2 cellular contexts compared by ENCODE assay signal in the genomic region with DNA sequence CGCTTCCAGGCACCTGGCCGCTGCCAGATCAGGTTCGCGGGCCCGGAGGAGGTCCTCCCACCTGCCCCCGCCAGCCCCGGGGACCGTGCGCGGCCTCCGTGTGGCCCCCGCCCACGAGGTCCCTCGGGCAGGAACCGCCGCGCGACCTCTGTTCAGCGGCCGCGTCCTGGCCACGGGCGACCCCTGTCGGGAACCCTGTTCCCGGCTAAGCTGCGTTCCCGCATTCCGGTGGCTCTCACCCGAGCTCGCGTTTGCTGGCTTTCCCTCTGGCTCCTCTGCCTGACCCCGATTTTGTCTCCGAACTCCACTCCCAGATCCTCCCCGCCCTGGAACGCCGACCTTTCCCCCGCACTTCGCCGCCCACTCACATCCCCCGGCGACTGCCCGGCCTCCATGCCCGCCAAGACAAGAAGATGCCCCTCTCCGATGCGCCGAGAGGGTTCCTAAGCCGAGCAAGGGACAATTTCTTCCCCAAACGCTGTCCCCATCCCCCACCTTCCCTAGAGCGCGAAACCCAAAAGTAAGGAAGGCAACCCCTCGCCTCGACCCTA.
TF ChIP-seq lines count a peak whose summit lies in the region.

No MANE protein-coding gene starts in this region.

TF ChIP-seq in HEK293, 187 proteins besides CTCF, POLR2A, EP300 and RAD21 (continues in another document):
- TF ChIP-seq BCL6B (tag by site-specific recombination; IDR thresholded peaks at IDR 0.05): no peak
- TF ChIP-seq ZSCAN23 (tag by site-specific recombination; IDR thresholded peaks at IDR 0.05): 0 out of 2 replicates have a peak, but pooled peaks have one; percentile 28
- TF ChIP-seq ZNF658 (tag by site-specific recombination; IDR thresholded peaks at IDR 0.05): no peak
- TF ChIP-seq ZNF362 (tag by site-specific recombination; IDR thresholded peaks at IDR 0.05): no peak
- no peak for TF ChIP-seq ZNF580 (tag by site-specific recombination; IDR thresholded peaks at IDR 0.05)
- TF ChIP-seq SP3 (tag by site-specific recombination; IDR thresholded peaks at IDR 0.05): peak; percentile 60; the same call in 1 of the 2 replicates
- TF ChIP-seq ZNF514 (tag by site-specific recombination; IDR thresholded peaks at IDR 0.05): no peak
- no peak for TF ChIP-seq ZNF121 (tag by site-specific recombination; IDR thresholded peaks at IDR 0.05)
- TF ChIP-seq TCF7L2 (IDR thresholded peaks at IDR 0.05; ENCODE audit: borderline replicate concordance, low read depth, low read length): no peak
- no peak for TF ChIP-seq ZNF621 (tag by site-specific recombination; IDR thresholded peaks at IDR 0.05)
- TF ChIP-seq ZNF2 (tag by site-specific recombination; IDR thresholded peaks at IDR 0.05): 0 out of 2 replicates have a peak, but pooled peaks have one; percentile 19
- no peak for TF ChIP-seq MYNN (tag by site-specific recombination; IDR thresholded peaks at IDR 0.05; ENCODE audit: borderline replicate concordance)
- peak; percentile 92 for TF ChIP-seq ZBTB48 (tag by site-specific recombination; IDR thresholded peaks at IDR 0.05)
- no peak for TF ChIP-seq ZNF548 (tag by site-specific recombination; IDR thresholded peaks at IDR 0.05)
- peak; percentile 60; the same call in 1 of the 2 replicates for TF ChIP-seq BCL11B (tag by site-specific recombination; IDR thresholded peaks at IDR 0.05; ENCODE audit: low read depth)
- no peak for TF ChIP-seq OVOL3 (tag by site-specific recombination; IDR thresholded peaks at IDR 0.05)
- TF ChIP-seq MEIS1 (CRISPR knock-in tag; IDR thresholded peaks at IDR 0.05; ENCODE audit: borderline replicate concordance): no peak
- TF ChIP-seq ZNF560 (tag by site-specific recombination; IDR thresholded peaks at IDR 0.05; ENCODE audit: borderline replicate concordance): no peak
- no peak for TF ChIP-seq ZNF639 (tag by site-specific recombination; IDR thresholded peaks at IDR 0.05)
- no peak for TF ChIP-seq ZNF341 (tag by site-specific recombination; IDR thresholded peaks at IDR 0.05; ENCODE audit: low read depth)
- peak; percentile 71; the same call in 1 of the 2 replicates for TF ChIP-seq ZSCAN30 (tag by site-specific recombination; IDR thresholded peaks at IDR 0.05)
- TF ChIP-seq, protein P1, sequence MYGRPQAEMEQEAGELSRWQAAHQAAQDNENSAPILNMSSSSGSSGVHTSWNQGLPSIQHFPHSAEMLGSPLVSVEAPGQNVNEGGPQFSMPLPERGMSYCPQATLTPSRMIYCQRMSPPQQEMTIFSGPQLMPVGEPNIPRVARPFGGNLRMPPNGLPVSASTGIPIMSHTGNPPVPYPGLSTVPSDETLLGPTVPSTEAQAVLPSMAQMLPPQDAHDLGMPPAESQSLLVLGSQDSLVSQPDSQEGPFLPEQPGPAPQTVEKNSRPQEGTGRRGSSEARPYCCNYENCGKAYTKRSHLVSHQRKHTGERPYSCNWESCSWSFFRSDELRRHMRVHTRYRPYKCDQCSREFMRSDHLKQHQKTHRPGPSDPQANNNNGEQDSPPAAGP (tag by site-specific recombination; IDR thresholded peaks at IDR 0.05): no peak
- 0 out of 2 replicates have a peak, but pooled peaks have one; percentile 15 for TF ChIP-seq ZNF24 (tag by site-specific recombination; IDR thresholded peaks at IDR 0.05)
- TF ChIP-seq GLI4 (tag by site-specific recombination; IDR thresholded peaks at IDR 0.05): 0 out of 2 replicates have a peak, but pooled peaks have one; percentile 25
- TF ChIP-seq SCRT2 (tag by site-specific recombination; IDR thresholded peaks at IDR 0.05): 0 out of 2 replicates have a peak, but pooled peaks have one; percentile 9
- TF ChIP-seq KLF1 (tag by site-specific recombination; IDR thresholded peaks at IDR 0.05): peak; percentile 67
- TF ChIP-seq ZNF488 (tag by site-specific recombination; IDR thresholded peaks at IDR 0.05): no peak
- TF ChIP-seq SP2 (tag by site-specific recombination; IDR thresholded peaks at IDR 0.05): no peak
- no peak for TF ChIP-seq SP7 (tag by site-specific recombination; IDR thresholded peaks at IDR 0.05)
- no peak for TF ChIP-seq ZNF571 (tag by site-specific recombination; IDR thresholded peaks at IDR 0.05)

TF ChIP-seq in GM12878, 131 proteins besides CTCF, POLR2A, EP300 and RAD21 (continues in another document):
- TF ChIP-seq MXI1 (IDR thresholded peaks at IDR 0.05; ENCODE audit: low read depth, low read length) (no peak), ASH2L (IDR thresholded peaks at IDR 0.05; ENCODE audit: borderline replicate concordance, low read depth) (no peak), MYC (IDR thresholded peaks at IDR 0.05; ENCODE audit: insufficient read depth, insufficient read length, insufficient replicate concordance, low read length, severe bottlenecking) (no peak), TCF7 (IDR thresholded peaks at IDR 0.05; ENCODE audit: borderline replicate concordance) (no peak), PML (IDR thresholded peaks at IDR 0.05; ENCODE audit: low read length) (no peak), DPF2 (IDR thresholded peaks at IDR 0.05) (0 out of 2 replicates have a peak, but pooled peaks have one; percentile 31), MYB (IDR thresholded peaks at IDR 0.05; ENCODE audit: borderline replicate concordance, low read depth, low read length) (no peak), HCFC1 (IDR thresholded peaks at IDR 0.05; ENCODE audit: low read length) (no peak), HDGF (IDR thresholded peaks at IDR 0.05) (0 out of 2 replicates have a peak, but pooled peaks have one; percentile 17), CREB1 (IDR thresholded peaks at IDR 0.05; ENCODE audit: low read depth) (no peak), NFIC (IDR thresholded peaks at IDR 0.05; ENCODE audit: low read depth, low read length) (no peak), ETV6 (conservative IDR thresholded peaks at IDR 0.05 in 1 of 2, IDR thresholded peaks at IDR 0.05 in 1 of 2; ENCODE audit: borderline replicate concordance in 1 of 2, low read depth in 1 of 2) (no peak), RELA (IDR thresholded peaks at IDR 0.05; ENCODE audit: borderline replicate concordance, partially characterized antibody) (no peak), FOXM1 (IDR thresholded peaks at IDR 0.05; ENCODE audit: low read depth, low read length) (no peak), BMI1 (IDR thresholded peaks at IDR 0.05; ENCODE audit: borderline replicate concordance) (no peak), MEF2A (IDR thresholded peaks at IDR 0.05; ENCODE audit: insufficient read depth, low read depth, low read length) (no peak), IKZF2 (IDR thresholded peaks at IDR 0.05) (peak; percentile 22 to 30; a peak in 3 of 4 replicates), NFYA (IDR thresholded peaks at IDR 0.05; ENCODE audit: borderline replicate concordance, low read depth, low read length) (no peak), CBX3 (IDR thresholded peaks at IDR 0.05; ENCODE audit: borderline replicate concordance, low read depth) (no peak), MTA3 (IDR thresholded peaks at IDR 0.05; ENCODE audit: borderline replicate concordance, low read length) (no peak), POLR2AphosphoS2 (IDR thresholded peaks at IDR 0.05; ENCODE audit: low read depth, low read length) (no peak), NKRF (conservative IDR thresholded peaks at IDR 0.05) (no peak), KAT2A (conservative IDR thresholded peaks at IDR 0.05; ENCODE audit: control insufficient read depth, low read depth, low read length) (no peak), RUNX3 (IDR thresholded peaks at IDR 0.05; ENCODE audit: low read length) (peak; percentile 47; the same call in 1 of the 2 replicates), IKZF1 (conservative IDR thresholded peaks at IDR 0.05) (peak; percentile 63), SREBF2 (IDR thresholded peaks at IDR 0.05; ENCODE audit: low read length) (no peak), IRF5 (IDR thresholded peaks at IDR 0.05; ENCODE audit: borderline replicate concordance) (no peak), PAX5 (IDR thresholded peaks at IDR 0.05; ENCODE audit: borderline replicate concordance, low read depth, low read length) (no peak), BRCA1 (IDR thresholded peaks at IDR 0.05; ENCODE audit: low read depth, low read length) (no peak), BHLHE40 (IDR thresholded peaks at IDR 0.05; ENCODE audit: borderline replicate concordance in 1 of 2, low read depth in 2 of 2, low read length in 1 of 2) (peak in 1 of 2 experiments; percentile 75; a peak in 2 of 4 replicates), RAD51 (IDR thresholded peaks at IDR 0.05) (no peak), EED (IDR thresholded peaks at IDR 0.05; ENCODE audit: low read depth) (no peak), SP1 (IDR thresholded peaks at IDR 0.05; ENCODE audit: low read depth, low read length) (peak; percentile 26)
- TF ChIP-seq, protein P2, sequence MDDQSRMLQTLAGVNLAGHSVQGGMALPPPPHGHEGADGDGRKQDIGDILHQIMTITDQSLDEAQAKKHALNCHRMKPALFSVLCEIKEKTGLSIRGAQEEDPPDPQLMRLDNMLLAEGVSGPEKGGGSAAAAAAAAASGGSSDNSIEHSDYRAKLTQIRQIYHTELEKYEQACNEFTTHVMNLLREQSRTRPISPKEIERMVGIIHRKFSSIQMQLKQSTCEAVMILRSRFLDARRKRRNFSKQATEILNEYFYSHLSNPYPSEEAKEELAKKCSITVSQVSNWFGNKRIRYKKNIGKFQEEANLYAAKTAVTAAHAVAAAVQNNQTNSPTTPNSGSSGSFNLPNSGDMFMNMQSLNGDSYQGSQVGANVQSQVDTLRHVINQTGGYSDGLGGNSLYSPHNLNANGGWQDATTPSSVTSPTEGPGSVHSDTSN (IDR thresholded peaks at IDR 0.05; ENCODE audit: insufficient replicate concordance, low read depth, low read length): no peak
- TF ChIP-seq, protein P3, sequence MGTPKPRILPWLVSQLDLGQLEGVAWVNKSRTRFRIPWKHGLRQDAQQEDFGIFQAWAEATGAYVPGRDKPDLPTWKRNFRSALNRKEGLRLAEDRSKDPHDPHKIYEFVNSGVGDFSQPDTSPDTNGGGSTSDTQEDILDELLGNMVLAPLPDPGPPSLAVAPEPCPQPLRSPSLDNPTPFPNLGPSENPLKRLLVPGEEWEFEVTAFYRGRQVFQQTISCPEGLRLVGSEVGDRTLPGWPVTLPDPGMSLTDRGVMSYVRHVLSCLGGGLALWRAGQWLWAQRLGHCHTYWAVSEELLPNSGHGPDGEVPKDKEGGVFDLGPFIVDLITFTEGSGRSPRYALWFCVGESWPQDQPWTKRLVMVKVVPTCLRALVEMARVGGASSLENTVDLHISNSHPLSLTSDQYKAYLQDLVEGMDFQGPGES (IDR thresholded peaks at IDR 0.05): no peak
- TF ChIP-seq, protein P4, sequence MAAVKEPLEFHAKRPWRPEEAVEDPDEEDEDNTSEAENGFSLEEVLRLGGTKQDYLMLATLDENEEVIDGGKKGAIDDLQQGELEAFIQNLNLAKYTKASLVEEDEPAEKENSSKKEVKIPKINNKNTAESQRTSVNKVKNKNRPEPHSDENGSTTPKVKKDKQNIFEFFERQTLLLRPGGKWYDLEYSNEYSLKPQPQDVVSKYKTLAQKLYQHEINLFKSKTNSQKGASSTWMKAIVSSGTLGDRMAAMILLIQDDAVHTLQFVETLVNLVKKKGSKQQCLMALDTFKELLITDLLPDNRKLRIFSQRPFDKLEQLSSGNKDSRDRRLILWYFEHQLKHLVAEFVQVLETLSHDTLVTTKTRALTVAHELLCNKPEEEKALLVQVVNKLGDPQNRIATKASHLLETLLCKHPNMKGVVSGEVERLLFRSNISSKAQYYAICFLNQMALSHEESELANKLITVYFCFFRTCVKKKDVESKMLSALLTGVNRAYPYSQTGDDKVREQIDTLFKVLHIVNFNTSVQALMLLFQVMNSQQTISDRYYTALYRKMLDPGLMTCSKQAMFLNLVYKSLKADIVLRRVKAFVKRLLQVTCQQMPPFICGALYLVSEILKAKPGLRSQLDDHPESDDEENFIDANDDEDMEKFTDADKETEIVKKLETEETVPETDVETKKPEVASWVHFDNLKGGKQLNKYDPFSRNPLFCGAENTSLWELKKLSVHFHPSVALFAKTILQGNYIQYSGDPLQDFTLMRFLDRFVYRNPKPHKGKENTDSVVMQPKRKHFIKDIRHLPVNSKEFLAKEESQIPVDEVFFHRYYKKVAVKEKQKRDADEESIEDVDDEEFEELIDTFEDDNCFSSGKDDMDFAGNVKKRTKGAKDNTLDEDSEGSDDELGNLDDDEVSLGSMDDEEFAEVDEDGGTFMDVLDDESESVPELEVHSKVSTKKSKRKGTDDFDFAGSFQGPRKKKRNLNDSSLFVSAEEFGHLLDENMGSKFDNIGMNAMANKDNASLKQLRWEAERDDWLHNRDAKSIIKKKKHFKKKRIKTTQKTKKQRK (IDR thresholded peaks at IDR 0.05; ENCODE audit: low read depth, low read length): no peak
